In genomic region chr19:17511724-17512573, GRCh38 we compare ENCODE assay signal across 8 cellular contexts. TPM values are rescaled to one million over a fixed set of nuclear protein-coding genes. Genes with fewer than 3 reads are reported as not detected.
A peak's percentile ranks its signal among the peaks of the same experiment; 100 is the strongest.
DNase-seq lines count a peak whose midpoint lies in the region; ATAC-seq and TF ChIP-seq lines count a peak whose summit lies in the region.

No MANE protein-coding gene starts in this region.

- no peak for TF ChIP-seq CTCF in Calu3 (IDR thresholded peaks at IDR 0.05; ENCODE audit: unreplicated experiment)
- TF ChIP-seq CTCF in Panc1 (IDR thresholded peaks at IDR 0.05) = no peak
- peak in 1 of 2 donors; percentile 17 for TF ChIP-seq CTCF in fibroblast of lung (conservative IDR thresholded peaks at IDR 0.05 in 1 of 2, IDR thresholded peaks at IDR 0.05 in 1 of 2; ENCODE audit: low read depth in 1 of 2, low read length in 2 of 2)
- no peak for TF ChIP-seq CTCF in natural killer cell (IDR thresholded peaks at IDR 0.05)

- POLR2A ChIA-PET in Panc1 (lab: Charles Lee) = interaction anchor here (1.0 kb wide), 1 partner anchor 8 kb away, joined by 4 read pairs; no protein-coding TSS in a partner anchor

- in situ Hi-C loops in Panc1 (cut with HindIII; ENCODE audit: low pct_unique_long_range_greater_than_20kb, low sequenced_read_pairs) = no loop called here

- intact Hi-C loops in Calu3 (cut with micrococcal nuclease; ENCODE audit: unreplicated experiment) (loop anchor here (5.0 kb wide), 1 partner anchor 35 kb away; no protein-coding TSS in a partner anchor), Panc1 (cut with micrococcal nuclease; ENCODE audit: unreplicated experiment) (no loop called here), natural killer cell (cut with micrococcal nuclease) (loop anchor here (1.0 to 5.0 kb wide), 2 partner anchors 27 to 45 kb away; partner anchors contain the start of gene COLGALT1)

- peak overlapping the region; percentile 77 for H3K27ac Mint-ChIP-seq in Calu3 (ENCODE audit: unreplicated experiment)
- peak overlapping the region; percentile 91 for H3K27ac Mint-ChIP-seq in activated T-cell treated with anti-CD3 and anti-CD28 coated beads, Interleukin-2, amount 50 U/mL, for 72 hours
- peak overlapping the region; percentile 87 to 91 for H3K27ac Mint-ChIP-seq in natural killer cell

- DNase-seq in Calu3 = peak; percentile 78
- DNase-seq in HS-27A (ENCODE audit: low read depth) = peak; percentile 29
- peak; percentile 32 for DNase-seq in Panc1 (ENCODE audit: low read depth, low spot score)
- DNase-seq in activated T-cell treated with anti-CD3 and anti-CD28 coated beads, Interleukin-2, amount 50 U/mL, for 72 hours = peak; percentile 94 to 95
- DNase-seq in fibroblast of lung (ENCODE audit: low read depth in 2 of 2) = peak; percentile 84 to 91
- peak; percentile 86 for DNase-seq in natural killer cell
- peak; percentile 81 to 96 (median 84) for DNase-seq in stimulated activated naive CD4-positive, alpha-beta T cell (lab: John Stamatoyannopoulos, UW)

- H3K36me3 Mint-ChIP-seq in Calu3 (ENCODE audit: insufficient read depth, unreplicated experiment) (peaks cover 67% of the 10 kb centered on the region), natural killer cell (no peaks in the 10 kb centered on the region)
- H3K36me3 Mint-ChIP-seq in activated T-cell treated with anti-CD3 and anti-CD28 coated beads, Interleukin-2, amount 50 U/mL, for 72 hours (ENCODE audit: insufficient read depth in 2 of 2) = peaks cover 2 to 12% of the 10 kb centered on the region in 2 donors

- H3K9me3 Mint-ChIP-seq in Calu3 (ENCODE audit: low read depth, unreplicated experiment) = no peaks in the 10 kb centered on the region
- H3K9me3 Mint-ChIP-seq in activated T-cell treated with anti-CD3 and anti-CD28 coated beads, Interleukin-2, amount 50 U/mL, for 72 hours = no peaks in the 10 kb centered on the region
- H3K9me3 Mint-ChIP-seq in natural killer cell = no peaks in the 10 kb centered on the region

- H3K9me3 ChIP-seq in Panc1 (ENCODE audit: control insufficient read depth, insufficient read depth, low read depth, low read length) (no peaks in the 10 kb centered on the region), fibroblast of lung (ENCODE audit: control insufficient read depth, insufficient read depth, low read depth, low read length) (no peaks in the 10 kb centered on the region)

- peak overlapping the region; percentile 72 for H3K4me3 Mint-ChIP-seq in Calu3 (ENCODE audit: low read depth, unreplicated experiment)
- H3K4me3 Mint-ChIP-seq in activated T-cell treated with anti-CD3 and anti-CD28 coated beads, Interleukin-2, amount 50 U/mL, for 72 hours = peak overlapping the region; percentile 89 to 100
- H3K4me3 Mint-ChIP-seq in natural killer cell = peak overlapping the region; percentile 92

- no peaks in the 10 kb centered on the region for H3K27me3 Mint-ChIP-seq in Calu3 (ENCODE audit: unreplicated experiment)
- H3K27me3 Mint-ChIP-seq in activated T-cell treated with anti-CD3 and anti-CD28 coated beads, Interleukin-2, amount 50 U/mL, for 72 hours (ENCODE audit: low read depth) = no peaks in the 10 kb centered on the region
- no peaks in the 10 kb centered on the region for H3K27me3 Mint-ChIP-seq in natural killer cell (ENCODE audit: low read depth in 2 of 2)

- H4K20me1 ChIP-seq in fibroblast of lung (ENCODE audit: control insufficient read depth, extremely low read depth, insufficient read depth, low read length) = no peaks in the 10 kb centered on the region

- H2AFZ ChIP-seq in fibroblast of lung (ENCODE audit: low read length) = peak overlapping the region; percentile 75

- peaks cover 6% of the 10 kb centered on the region for H3K4me1 Mint-ChIP-seq in Calu3 (ENCODE audit: low read depth, unreplicated experiment)
- H3K4me1 Mint-ChIP-seq in activated T-cell treated with anti-CD3 and anti-CD28 coated beads, Interleukin-2, amount 50 U/mL, for 72 hours (ENCODE audit: low read depth) = peaks cover 54% of the 10 kb centered on the region
- peaks cover 21 to 25% of the 10 kb centered on the region in 2 donors for H3K4me1 Mint-ChIP-seq in natural killer cell

- ATAC-seq in GM19468 (IDR thresholded peaks at IDR 0.05; ENCODE audit: extremely low read depth, unreplicated experiment) (peak; percentile 33), Panc1 (peak; percentile 85), natural killer cell (peak; percentile 74 to 87 (median 76))
- ATAC-seq in activated T-cell treated with anti-CD3 and anti-CD28 coated beads, Interleukin-2, amount 50 U/mL, for 72 hours (replicated peaks in 1 of 2) = peak; percentile 82 to 84

- BruUV-seq in Calu3 (replicated peaks; lab: Mats Ljungman, UMichigan) (no TSS peak), Panc1 (replicated peaks; lab: Mats Ljungman, UMichigan) (no TSS peak)

- peak overlapping the region; percentile 98 for H3K9ac ChIP-seq in fibroblast of lung (ENCODE audit: insufficient read depth, low read length)

- CTCF ChIA-PET in Calu3 (lab: Charles Lee) = interaction anchor here (0.7 to 1.0 kb wide), 2 partner anchors 41 to 157 kb away, joined by 3 to 7 read pairs; partner anchors contain the start of gene SLC27A1
- CTCF ChIA-PET in Panc1 (lab: Charles Lee) = interaction anchor here (0.6 to 0.7 kb wide), 2 partner anchors 8 to 43 kb away, joined by 3 read pairs; no protein-coding TSS in a partner anchor

- peak overlapping the region; percentile 92 for H3K4me2 ChIP-seq in fibroblast of lung (ENCODE audit: extremely low read depth, insufficient read depth, low read length)

- H3K27me3 ChIP-seq in Panc1 (ENCODE audit: control insufficient read depth, insufficient read depth, low read length) = no peaks in the 10 kb centered on the region
- no peaks in the 10 kb centered on the region for H3K27me3 ChIP-seq in fibroblast of lung (ENCODE audit: control insufficient read depth, insufficient read depth, low read length)

- H3K4me1 ChIP-seq in Panc1 (ENCODE audit: control insufficient read depth, insufficient read depth, low read length) (no peaks in the 10 kb centered on the region; the same call in 1 of the 2 replicates), fibroblast of lung (ENCODE audit: control insufficient read depth, extremely low read depth, insufficient read depth, low read length) (peaks cover 2% of the 10 kb centered on the region)

- H3K36me3 ChIP-seq in Panc1 (ENCODE audit: control insufficient read depth, insufficient read depth, low read length) = no peaks in the 10 kb centered on the region; the same call in 1 of the 2 replicates
- peaks cover 7% of the 10 kb centered on the region for H3K36me3 ChIP-seq in fibroblast of lung (ENCODE audit: control insufficient read depth, insufficient read depth, low read length)

- peaks cover 28% of the 10 kb centered on the region for H3K79me2 ChIP-seq in fibroblast of lung (ENCODE audit: control insufficient read depth, insufficient read depth, low read length)

- H3K27ac ChIP-seq in Panc1 (ENCODE audit: low read length) (peak overlapping the region; percentile 89), fibroblast of lung (ENCODE audit: insufficient read depth, low read length) (peak overlapping the region; percentile 96)

- H3K4me3 ChIP-seq in Panc1 (ENCODE audit: low read depth in 2 of 2, low read length in 2 of 2) (peak overlapping the region; percentile 78 to 92), fibroblast of lung (replicated peaks in 1 of 4; ENCODE audit: control extremely low read depth in 1 of 4, insufficient read depth in 1 of 4, low read depth in 3 of 4, low read length in 4 of 4) (peak overlapping the region; percentile 77 to 86 (median 81))

RNA-seq across cellular contexts. Expression of gene PGLS, which starts 0.5 kb away (rescaled TPM):
- total RNA-seq in Calu3 (2022) (75.5 and 78.1 TPM in 2 replicates), Panc1 (2021; ENCODE audit: unreplicated experiment) (58.2 TPM), fibroblast of lung (52.8 and 67.3 TPM in 2 replicates), natural killer cell (10 to 100 TPM; 52.9 to 58.1 (median 57.8) TPM)
- polyA plus RNA-seq in Panc1 (2012; ENCODE audit: insufficient read length) = 57.8 TPM
- 10 to 100 TPM; 56.5 to 63.6 TPM for total RNA-seq in activated T-cell treated with anti-CD3 and anti-CD28 coated beads, Interleukin-2, amount 50 U/mL, for 72 hours
- 24.0 and 25.9 TPM in 2 replicates for polyA plus RNA-seq in fibroblast of lung
- 67.1 and 83.6 TPM in 2 replicates for polyA plus RNA-seq in fibroblast of lung (2012)
- polyA minus RNA-seq in fibroblast of lung (ENCODE audit: low replicate concordance) = 113 and 148 TPM in 2 replicates

RNA-seq across cellular contexts. Expression of gene SLC27A1, which starts 41.6 kb away (rescaled TPM):
- total RNA-seq in Calu3 (2022) (42.5 and 47.3 TPM in 2 replicates), Panc1 (2021; ENCODE audit: unreplicated experiment) (5.4 TPM), fibroblast of lung (20.0 and 25.3 TPM in 2 replicates), natural killer cell (10 to 100 TPM; 12.9 to 26.2 (median 16.3) TPM)
- 10.3 TPM for polyA plus RNA-seq in Panc1 (2012; ENCODE audit: insufficient read length)
- total RNA-seq in activated T-cell treated with anti-CD3 and anti-CD28 coated beads, Interleukin-2, amount 50 U/mL, for 72 hours = 1 to 10 TPM; 3.5 to 4.4 TPM
- 3.6 and 4.0 TPM in 2 replicates for polyA plus RNA-seq in fibroblast of lung
- 6.6 and 7.6 TPM in 2 replicates for polyA plus RNA-seq in fibroblast of lung (2012)
- 5.1 and 11.1 TPM in 2 replicates for polyA minus RNA-seq in fibroblast of lung (ENCODE audit: low replicate concordance)

RNA-seq across cellular contexts. Expression of gene COLGALT1, which starts 43.5 kb away (rescaled TPM):
- total RNA-seq in Calu3 (2022) (69.8 and 79.1 TPM in 2 replicates), Panc1 (2021; ENCODE audit: unreplicated experiment) (97.2 TPM), fibroblast of lung (58.6 and 96.9 TPM in 2 replicates), natural killer cell (10 to 100 TPM; 39.0 to 55.4 (median 43.7) TPM)
- 90.7 TPM for polyA plus RNA-seq in Panc1 (2012; ENCODE audit: insufficient read length)
- total RNA-seq in activated T-cell treated with anti-CD3 and anti-CD28 coated beads, Interleukin-2, amount 50 U/mL, for 72 hours = 10 to 100 TPM; 38.3 to 46.3 TPM
- 103 and 108 TPM in 2 replicates for polyA plus RNA-seq in fibroblast of lung
- 85.8 and 96.0 TPM in 2 replicates for polyA plus RNA-seq in fibroblast of lung (2012)
- polyA minus RNA-seq in fibroblast of lung (ENCODE audit: low replicate concordance) = 240 and 274 TPM in 2 replicates

RNA-seq across cellular contexts. Expression of gene NXNL1, which starts 51.2 kb away (rescaled TPM):
- total RNA-seq in Calu3 (2022) = not detected in 2 replicates
- total RNA-seq in Panc1 (2021; ENCODE audit: unreplicated experiment) = not detected
- not detected for polyA plus RNA-seq in Panc1 (2012; ENCODE audit: insufficient read length)
- total RNA-seq in activated T-cell treated with anti-CD3 and anti-CD28 coated beads, Interleukin-2, amount 50 U/mL, for 72 hours = not detected
- total RNA-seq in fibroblast of lung = not detected in 2 replicates
- polyA plus RNA-seq in fibroblast of lung = not detected in 2 replicates
- not detected in 2 replicates for polyA plus RNA-seq in fibroblast of lung (2012)
- not detected in 2 replicates for polyA minus RNA-seq in fibroblast of lung (ENCODE audit: low replicate concordance)
- not detected for total RNA-seq in natural killer cell

Comparison
In these comparisons a context has a peak if more than half of its experiments do, and no peak if none do; other contexts are left out.
1. Peak in every context shown above with its lines: DNase-seq, ATAC-seq, H3K4me3 ChIP-seq and H3K27ac ChIP-seq.
2. DNase-seq: peak in every context shown above with its lines; median percentile 94 in activated T-cell treated with anti-CD3 and anti-CD28 coated beads, Interleukin-2, amount 50 U/mL, for 72 hours; 88 in fibroblast of lung; 86 in natural killer cell; 84 in stimulated activated naive CD4-positive, alpha-beta T cell; 78 in Calu3; 32 in Panc1; 29 in HS-27A.
3. ATAC-seq: peak in every context shown above with its lines; median percentile 85 in Panc1; 83 in activated T-cell treated with anti-CD3 and anti-CD28 coated beads, Interleukin-2, amount 50 U/mL, for 72 hours; 76 in natural killer cell; 33 in GM19468.